ENCODE assay signal across 15 cellular contexts in genomic region chr1:6795661-6796060, GRCh38. TPM values are rescaled to one million over a fixed set of nuclear protein-coding genes. Genes with fewer than 3 reads are reported as not detected.
DNase-seq lines count a peak whose midpoint lies in the region; ATAC-seq, FAIRE-seq and TF ChIP-seq lines count a peak whose summit lies in the region.
"Had no signal": no experiment of that assay in that cellular context is flagged by ENCODE, and none has a peak within 500 bp of the region (broad histone marks: within the 10 kb centered on the region; RNA-seq: fewer than 3 reads in every experiment).

No MANE protein-coding gene starts in this region.

- no peak overlapping the region for H3K4me3 Mint-ChIP-seq in immature natural killer cell
- H3K4me3 Mint-ChIP-seq: effector memory CD8-positive, alpha-beta T cell; GM23338 had no signal

- no peak for TF ChIP-seq POLR2A in GM12892 (IDR thresholded peaks at IDR 0.05; ENCODE audit: low read depth, low read length)
- no peak for TF ChIP-seq POLR2A in H54 (IDR thresholded peaks at IDR 0.05; ENCODE audit: low read depth, low read length)

- no peaks in the 10 kb centered on the region for H3K9me3 Mint-ChIP-seq in immature natural killer cell
- H3K9me3 Mint-ChIP-seq: effector memory CD8-positive, alpha-beta T cell; GM23338 had no signal

- H3K27ac Mint-ChIP-seq in immature natural killer cell = no peak overlapping the region
- H3K27ac Mint-ChIP-seq: effector memory CD8-positive, alpha-beta T cell; GM23338 had no signal

- ATAC-seq in SK-N-SH treated with all-trans-retinoic acid at 6 μM for 48 hours = peak; percentile 32
- ATAC-seq: effector memory CD8-positive, alpha-beta T cell; GM23338 had no signal

- H3K27me3 Mint-ChIP-seq in immature natural killer cell (ENCODE audit: low read depth in 3 of 3) = no peaks in the 10 kb centered on the region
- H3K27me3 Mint-ChIP-seq: effector memory CD8-positive, alpha-beta T cell had no signal

- DNase-seq in EL (peak; percentile 69), fibroblast of peridontal ligament (ENCODE audit: extremely low read depth) (peak; percentile 89), pulmonary artery endothelial cell (ENCODE audit: low read depth, low spot score) (peak; percentile 71), GM12892 (ENCODE audit: insufficient read length) (no peak), H54 (ENCODE audit: insufficient read length, low spot score) (no peak), immature natural killer cell (no peak), iPS-NIHi7 (ENCODE audit: extremely low spot score) (no peak)
- DNase-seq: activated CD8-positive, alpha-beta memory T cell treated with anti-CD3 and anti-CD28 coated beads, Interleukin-2, amount 50 U/mL, for 48 hours; DMS 273 treated with DMSO at 0.1 percent for 48 hours; effector memory CD8-positive, alpha-beta T cell; NCI-H1048; WERI-Rb-1 had no signal

- FAIRE-seq in GM12892 (lab: Jason Lieb, UNC) (no peak), H54 (lab: Jason Lieb, UNC) (no peak)
- FAIRE-seq: GM19239 had no signal

- peaks cover 0 to 4% (median 0%) of the 10 kb centered on the region in 3 donors for H3K36me3 Mint-ChIP-seq in immature natural killer cell

- H3K4me1 Mint-ChIP-seq in immature natural killer cell = peaks cover 8 to 34% of the 10 kb centered on the region in 2 donors

TF ChIP-seq in SK-N-SH treated with all-trans-retinoic acid at 6 μM for 48 hours, 23 proteins besides CTCF, POLR2A, EP300 and RAD21:
- TF ChIP-seq ZNF565 (CRISPR knock-in tag; conservative IDR thresholded peaks at IDR 0.05; ENCODE audit: low read depth) (0 out of 2 replicates have a peak, but pooled peaks have one; percentile 10), ZFP3 (CRISPR knock-in tag; IDR thresholded peaks at IDR 0.05) (0 out of 2 replicates have a peak, but pooled peaks have one; percentile 60), PATZ1 (CRISPR knock-in tag; IDR thresholded peaks at IDR 0.05; ENCODE audit: borderline replicate concordance) (peak; percentile 60; the same call in 1 of the 2 replicates), ZNF8 (CRISPR knock-in tag; IDR thresholded peaks at IDR 0.05) (no peak), TOX (CRISPR knock-in tag; IDR thresholded peaks at IDR 0.05; ENCODE audit: borderline replicate concordance) (no peak; the same call in 1 of the 2 replicates), ESRRG (CRISPR knock-in tag; IDR thresholded peaks at IDR 0.05) (peak; percentile 51; the same call in 1 of the 2 replicates), PPARA (CRISPR knock-in tag; IDR thresholded peaks at IDR 0.05; ENCODE audit: borderline replicate concordance) (no peak), ISL1 (CRISPR knock-in tag; IDR thresholded peaks at IDR 0.05) (peak; percentile 93), CREB5 (CRISPR knock-in tag; IDR thresholded peaks at IDR 0.05; ENCODE audit: low read depth) (peak; percentile 92), CSRNP3 (CRISPR knock-in tag; IDR thresholded peaks at IDR 0.05) (0 out of 2 replicates have a peak, but pooled peaks have one; percentile 69), TCF4 (CRISPR knock-in tag; IDR thresholded peaks at IDR 0.05; ENCODE audit: borderline replicate concordance) (peak; percentile 60; the same call in 1 of the 2 replicates), CSDC2 (CRISPR knock-in tag; IDR thresholded peaks at IDR 0.05) (peak; percentile 83; the same call in 1 of the 2 replicates), TSHZ2 (CRISPR knock-in tag; IDR thresholded peaks at IDR 0.05) (peak; percentile 22; the same call in 1 of the 2 replicates)

RNA-seq across cellular contexts. Expression of gene CAMTA1, which starts 10.4 kb away (rescaled TPM):
- 36.7 and 54.0 TPM in 2 replicates for total RNA-seq in pulmonary artery endothelial cell
- 53.9 TPM for polyA plus RNA-seq in GM12892 (2012; ENCODE audit: missing spikeins)
- polyA plus RNA-seq in immature natural killer cell = 10 to 100 TPM; 52.7 to 89.0 (median 71.0) TPM

Comparison
In these comparisons a context has a peak if more than half of its experiments do, and no peak if none do; other contexts are left out.
1. DNase-seq: peak in EL (single experiment), fibroblast of peridontal ligament (single experiment) and pulmonary artery endothelial cell (single experiment); none in GM12892 (single experiment), H54 (single experiment), immature natural killer cell (0 of 3) and iPS-NIHi7 (single experiment).